14 cellular contexts compared by ENCODE assay signal in genomic region chr4:1033840-1034551, GRCh38. TPM values are rescaled to one million over a fixed set of nuclear protein-coding genes. Genes with fewer than 3 reads are reported as not detected.
A peak's percentile ranks its signal among the peaks of the same experiment; 100 is the strongest.
DNase-seq lines count a peak whose midpoint lies in the region; ATAC-seq, FAIRE-seq and TF ChIP-seq lines count a peak whose summit lies in the region.
"Had no signal": no experiment of that assay in that cellular context is flagged by ENCODE, and none has a peak within 500 bp of the region (broad histone marks: within the 10 kb centered on the region; RNA-seq: fewer than 3 reads in every experiment).

No MANE protein-coding gene starts in this region.

- no peak overlapping the region for H3K4me3 Mint-ChIP-seq in activated T-helper 1 cell treated with anti-CD3 and anti-CD28 coated beads, Interleukin-12 subunit alpha, Interleukin-12 subunit beta, Interleukin-2, Interleukin-4 antibody, amounts not matched to agents 30 ng/mL and 10 ng/mL and 1 ng/mL, durations not matched to agents 14 hours and 24 hours and 36 hours

- POLR2A ChIA-PET in H1 (lab: Charles Lee; ENCODE audit: partially characterized antibody) = interaction anchor here (1.0 to 2.3 kb wide), 6 partner anchors 10 to 79 kb away, joined by 3 to 7 read pairs (median 3); no protein-coding TSS in a partner anchor

- H3K4me1 Mint-ChIP-seq in activated T-helper 1 cell treated with anti-CD3 and anti-CD28 coated beads, Interleukin-12 subunit alpha, Interleukin-12 subunit beta, Interleukin-2, Interleukin-4 antibody, amounts not matched to agents 30 ng/mL and 10 ng/mL and 1 ng/mL, durations not matched to agents 14 hours and 24 hours and 36 hours (ENCODE audit: low read depth) = no peaks in the 10 kb centered on the region

- H3K27ac Mint-ChIP-seq in activated T-helper 1 cell treated with anti-CD3 and anti-CD28 coated beads, Interleukin-12 subunit alpha, Interleukin-12 subunit beta, Interleukin-2, Interleukin-4 antibody, amounts not matched to agents 30 ng/mL and 10 ng/mL and 1 ng/mL, durations not matched to agents 14 hours and 24 hours and 36 hours = no peak overlapping the region

- no peak for TF ChIP-seq POLR2A in H1 (IDR thresholded peaks at IDR 0.05; ENCODE audit: control extremely low read depth in 1 of 2, low read depth in 2 of 2, low read length in 2 of 2)

- no peak overlapping the region for H3K4me2 ChIP-seq in H1 (ENCODE audit: insufficient read depth in 1 of 2, low read depth in 2 of 2, low read length in 2 of 2)

- H3K27me3 Mint-ChIP-seq in activated T-helper 1 cell treated with anti-CD3 and anti-CD28 coated beads, Interleukin-12 subunit alpha, Interleukin-12 subunit beta, Interleukin-2, Interleukin-4 antibody, amounts not matched to agents 30 ng/mL and 10 ng/mL and 1 ng/mL, durations not matched to agents 14 hours and 24 hours and 36 hours (ENCODE audit: insufficient read depth) = no peaks in the 10 kb centered on the region

- no peak overlapping the region for H2BK20ac ChIP-seq in H1 (ENCODE audit: low read length)

- H3K18ac ChIP-seq in H1 (ENCODE audit: extremely low read depth, low read length) = no peak overlapping the region

- H3K4me1 ChIP-seq in H1 (replicated peaks in 1 of 4; ENCODE audit: control insufficient read depth in 3 of 4, insufficient read depth in 4 of 4, low read length in 3 of 4) (peaks cover 0 to 8% (median under 1%) of the 10 kb centered on the region in 4 experiments; a peak in 1 of 7 replicates), foreskin keratinocyte (no peaks in the 10 kb centered on the region)

- no peak overlapping the region for H4K5ac ChIP-seq in H1 (ENCODE audit: insufficient read length, low read depth, low read length)

- H3K56ac ChIP-seq in H1 (replicated peaks; ENCODE audit: insufficient read length, low read depth, low read length) = no peak overlapping the region

- no peaks in the 10 kb centered on the region for H4K20me1 ChIP-seq in H1 (replicated peaks in 1 of 2; ENCODE audit: control insufficient read depth in 1 of 2, insufficient read depth in 2 of 2, low read length in 2 of 2)

- no peak overlapping the region for H3K27ac ChIP-seq in H1 (ENCODE audit: low read depth, low read length)
- peak overlapping the region; percentile 17 for H3K27ac ChIP-seq in substantia nigra (ENCODE audit: low read depth, low read length, poor library complexity, severe bottlenecking)
- H3K27ac ChIP-seq in foreskin keratinocyte = no peak overlapping the region

- ATAC-seq in left colon (peak; percentile 20), GM18867 (IDR thresholded peaks at IDR 0.05; ENCODE audit: unreplicated experiment) (no peak), foreskin keratinocyte (no peak)

- H3K9ac ChIP-seq in H1 (replicated peaks in 1 of 4; ENCODE audit: extremely low read depth in 1 of 4, low read depth in 3 of 4, low read length in 3 of 4) = no peak overlapping the region

- H4K8ac ChIP-seq in H1 (ENCODE audit: extremely low read depth, insufficient read depth, low read length) = peak overlapping the region; percentile 71

- H3K36me3 ChIP-seq in H1 (ENCODE audit: control insufficient read depth in 2 of 4, insufficient read depth in 4 of 4, low read length in 3 of 4) = no peaks in the 10 kb centered on the region

- intact Hi-C loops in left colon (cut with DNase I, micrococcal nuclease) = no loop called here
- intact Hi-C loops in activated T-helper 1 cell treated with anti-CD3 and anti-CD28 coated beads, Interleukin-12 subunit alpha, Interleukin-12 subunit beta, Interleukin-2, Interleukin-4 antibody, amounts not matched to agents 30 ng/mL and 10 ng/mL and 1 ng/mL, durations not matched to agents 14 hours and 24 hours and 36 hours (cut with micrococcal nuclease) = no loop called here

- no peak for FAIRE-seq in H1 (lab: Jason Lieb, UNC)
- FAIRE-seq: keratinocyte had no signal

- H3K79me2 ChIP-seq in H1 (ENCODE audit: control insufficient read depth in 1 of 2, insufficient read depth in 2 of 2, low read length in 2 of 2) = no peaks in the 10 kb centered on the region

- no peak overlapping the region for H3K14ac ChIP-seq in H1 (ENCODE audit: insufficient read length)

- no peaks in the 10 kb centered on the region for H3K27me3 ChIP-seq in H1 (replicated peaks in 1 of 4; ENCODE audit: control insufficient read depth in 3 of 4, extremely low read depth in 1 of 4, insufficient read depth in 3 of 4, low read length in 3 of 4)
- H3K27me3 ChIP-seq in foreskin keratinocyte = peaks cover 45% of the 10 kb centered on the region

- TF ChIP-seq CTCF in H1 (IDR thresholded peaks at IDR 0.05; ENCODE audit: control extremely low read depth in 1 of 3, insufficient read depth in 1 of 3, low read depth in 1 of 3, low read length in 3 of 3) = no peak
- TF ChIP-seq CTCF in foreskin keratinocyte (conservative IDR thresholded peaks at IDR 0.05) = no peak

- no peak overlapping the region for H3K23ac ChIP-seq in H1 (ENCODE audit: insufficient read length)

- no peak overlapping the region for H3K4ac ChIP-seq in H1 (replicated peaks; ENCODE audit: insufficient read length, low read depth, low read length)

- TF ChIP-seq EP300 in H1 (IDR thresholded peaks at IDR 0.05; ENCODE audit: borderline replicate concordance in 1 of 2, low read depth in 2 of 2, low read length in 2 of 2) = no peak

- no peak overlapping the region for H2BK5ac ChIP-seq in H1 (ENCODE audit: low read depth, low read length)

- DNase-seq in HT-29 (ENCODE audit: low spot score) (peak; percentile 49), H1 (ENCODE audit: low read depth in 1 of 2, low spot score in 2 of 2) (no peak), left colon (peak in 1 of 2 donors; percentile 38), substantia nigra (lab: John Stamatoyannopoulos, UW) (peak in 42 of 49 donors; percentile 27 to 81 (median 62)), foreskin keratinocyte (no peak), COR-L47 (lab: John Stamatoyannopoulos, UW) (no peak)
- DNase-seq in activated T-helper 1 cell treated with anti-CD3 and anti-CD28 coated beads, Interleukin-12 subunit alpha, Interleukin-12 subunit beta, Interleukin-2, Interleukin-4 antibody, amounts not matched to agents 30 ng/mL and 10 ng/mL and 1 ng/mL, durations not matched to agents 14 hours and 24 hours and 36 hours (ENCODE audit: low spot score) = no peak
- DNase-seq: activated CD4-positive, alpha-beta T cell treated with anti-CD3 and anti-CD28 coated beads for 1 hour; activated gamma-delta T cell treated with Interleukin-2 at 50 U/mL for 16 hours; effector CD4-positive, alpha-beta T cell; NCI-H510A treated with DMSO at 0.1 percent for 48 hours; retina had no signal

- no peak overlapping the region for H4K91ac ChIP-seq in H1 (replicated peaks; ENCODE audit: insufficient read length, low read length)

- H2BK12ac ChIP-seq in H1 (ENCODE audit: low read depth, low read length) = no peak overlapping the region

- H3K9me3 ChIP-seq in H1 (ENCODE audit: insufficient read depth in 2 of 2, low read depth in 1 of 2, low read length in 1 of 2) = no peaks in the 10 kb centered on the region

- CTCF ChIA-PET in H1 (lab: Charles Lee; ENCODE audit: partially characterized antibody) = interaction anchor here (0.8 kb wide), 2 partner anchors 11 to 17 kb away, joined by 3 to 4 read pairs; no protein-coding TSS in a partner anchor

- no peak overlapping the region for H3K4me3 ChIP-seq in H1 (ENCODE audit: extremely low read depth in 1 of 4, insufficient read depth in 2 of 4, low read depth in 3 of 4, low read length in 4 of 4)

- no peak overlapping the region for H2AK5ac ChIP-seq in H1 (ENCODE audit: low read depth, low read length)

- H2AFZ ChIP-seq in H1 (ENCODE audit: low read length) = no peak overlapping the region

- H3K36me3 Mint-ChIP-seq in activated T-helper 1 cell treated with anti-CD3 and anti-CD28 coated beads, Interleukin-12 subunit alpha, Interleukin-12 subunit beta, Interleukin-2, Interleukin-4 antibody, amounts not matched to agents 30 ng/mL and 10 ng/mL and 1 ng/mL, durations not matched to agents 14 hours and 24 hours and 36 hours (ENCODE audit: low read depth) = no peaks in the 10 kb centered on the region

- 91% methylated on average over 26 of the region's 35 CpGs; no CpG with 5 or more reads in 1 of the 2 experiments for WGBS in H1 (ENCODE audit: extremely low coverage in 1 of 2, insufficient coverage in 1 of 2, insufficient read length in 1 of 2, insufficient replicate concordance in 2 of 2, low coverage in 1 of 2, low lambda C conversion rate in 2 of 2, missing lambda C conversion rate in 1 of 2), 2 experiments

- H3K79me1 ChIP-seq in H1 (ENCODE audit: low read depth, low read length) = no peaks in the 10 kb centered on the region

- no peaks in the 10 kb centered on the region for H3K23me2 ChIP-seq in H1 (ENCODE audit: low read depth, low read length)

- H2BK120ac ChIP-seq in H1 (replicated peaks; ENCODE audit: low read depth, low read length) = no peak overlapping the region

- no peaks in the 10 kb centered on the region for H3K9me3 Mint-ChIP-seq in activated T-helper 1 cell treated with anti-CD3 and anti-CD28 coated beads, Interleukin-12 subunit alpha, Interleukin-12 subunit beta, Interleukin-2, Interleukin-4 antibody, amounts not matched to agents 30 ng/mL and 10 ng/mL and 1 ng/mL, durations not matched to agents 14 hours and 24 hours and 36 hours

- no peak for TF ChIP-seq RAD21 in H1 (IDR thresholded peaks at IDR 0.05 in 1 of 2, conservative IDR thresholded peaks at IDR 0.05 in 1 of 2; ENCODE audit: low read depth in 2 of 2, low read length in 2 of 2)

- H2BK15ac ChIP-seq in H1 (ENCODE audit: low read length) = 0 out of 2 replicates have a peak overlapping the region, but pooled peaks have one; percentile 29

RNA-seq across cellular contexts. Expression of gene FGFRL1, which starts 22.6 kb away (rescaled TPM):
- 74.9 and 76.9 TPM in 2 replicates for total RNA-seq in HT-29 (2014; rRNA removed; shearing (Covaris generic))
- 18.8 and 18.9 TPM in 2 replicates for total RNA-seq in H1 (2021; fragmentation: NEBNext Ultra II Directional; extraction: Animal tissue kit (Norgen Biotek cat#: 25700))
- polyA plus RNA-seq in H1 (2011; rRNA removed) = 34.6 and 38.9 TPM in 2 replicates
- 27.7 TPM for polyA plus RNA-seq in H1 (2011; cell fraction: cytosol; rRNA removed)
- 30.1 TPM for polyA plus RNA-seq in H1 (2011; cell fraction: nucleus; rRNA removed)
- polyA plus RNA-seq in H1 (2012, experiment 1 of 2) = 12.6 to 21.8 TPM (median 19.7 TPM) in 4 replicates
- 15.6 TPM for polyA plus RNA-seq in H1 (2012, experiment 2 of 2)
- 21.1 TPM for polyA plus RNA-seq in H1 (2013, experiment 1 of 2)
- 22.9 TPM for polyA plus RNA-seq in H1 (2013, experiment 2 of 2)
- polyA minus RNA-seq in H1 (2011; rRNA and poly(A)+ RNA removed) = 72.8 and 101 TPM in 2 replicates
- 20.7 TPM for polyA minus RNA-seq in H1 (2011; cell fraction: cytosol; rRNA and poly(A)+ RNA removed)
- 22.0 TPM for polyA minus RNA-seq in H1 (2011; cell fraction: nucleus; rRNA and poly(A)+ RNA removed)
- total RNA-seq in left colon = 10 to 100 TPM; 17.0 to 17.2 TPM
- total RNA-seq in foreskin keratinocyte = 6.0 and 6.6 TPM in 2 replicates
- polyA plus RNA-seq in foreskin keratinocyte = 5.0 and 5.5 TPM in 2 replicates
- total RNA-seq in activated T-helper 1 cell treated with anti-CD3 and anti-CD28 coated beads, Interleukin-12 subunit alpha, Interleukin-12 subunit beta, Interleukin-2, Interleukin-4 antibody, amounts not matched to agents 30 ng/mL and 10 ng/mL and 1 ng/mL, durations not matched to agents 14 hours and 24 hours and 36 hours = 15.5 TPM in 2 replicates

RNA-seq across cellular contexts. Expression of gene SLC26A1, which starts 40.8 kb away (rescaled TPM):
- total RNA-seq in HT-29 (2014; rRNA removed; shearing (Covaris generic)) = 5.8 and 6.2 TPM in 2 replicates
- total RNA-seq in H1 (2021; fragmentation: NEBNext Ultra II Directional; extraction: Animal tissue kit (Norgen Biotek cat#: 25700)) = not detected in 2 replicates
- polyA plus RNA-seq in H1 (2011; rRNA removed) (0.11 and 0.14 TPM in 2 replicates), foreskin keratinocyte (not detected in 2 replicates)
- 0.10 TPM for polyA plus RNA-seq in H1 (2011; cell fraction: cytosol; rRNA removed)
- polyA plus RNA-seq in H1 (2011; cell fraction: nucleus; rRNA removed) = 0.57 TPM
- 0.20 to 0.67 TPM (median 0.33 TPM) in 4 replicates for polyA plus RNA-seq in H1 (2012, experiment 1 of 2)
- 0.08 TPM for polyA plus RNA-seq in H1 (2012, experiment 2 of 2)
- 0.14 TPM for polyA plus RNA-seq in H1 (2013, experiment 1 of 2)
- 0.06 TPM for polyA plus RNA-seq in H1 (2013, experiment 2 of 2)
- 0.07 and 0.09 TPM in 2 replicates for polyA minus RNA-seq in H1 (2011; rRNA and poly(A)+ RNA removed)
- polyA minus RNA-seq in H1 (2011; cell fraction: cytosol; rRNA and poly(A)+ RNA removed) = not detected
- 0.20 TPM for polyA minus RNA-seq in H1 (2011; cell fraction: nucleus; rRNA and poly(A)+ RNA removed)
- total RNA-seq in left colon (1 to 10 TPM; 1.6 to 2.0 TPM), foreskin keratinocyte (not detected in 2 replicates)
- 0.22 and 0.49 TPM in 2 replicates for total RNA-seq in activated T-helper 1 cell treated with anti-CD3 and anti-CD28 coated beads, Interleukin-12 subunit alpha, Interleukin-12 subunit beta, Interleukin-2, Interleukin-4 antibody, amounts not matched to agents 30 ng/mL and 10 ng/mL and 1 ng/mL, durations not matched to agents 14 hours and 24 hours and 36 hours
- polyA plus RNA-seq: keratinocyte had no signal

RNA-seq across cellular contexts. Expression of gene IDUA, which starts 47.2 kb away (rescaled TPM):
- total RNA-seq in HT-29 (2014; rRNA removed; shearing (Covaris generic)) = 39.7 and 53.5 TPM in 2 replicates
- total RNA-seq in H1 (2021; fragmentation: NEBNext Ultra II Directional; extraction: Animal tissue kit (Norgen Biotek cat#: 25700)) = 4.8 and 6.5 TPM in 2 replicates
- polyA plus RNA-seq in H1 (2011; rRNA removed) (2.8 and 5.8 TPM in 2 replicates), foreskin keratinocyte (1.8 and 2.3 TPM in 2 replicates)
- 3.5 TPM for polyA plus RNA-seq in H1 (2011; cell fraction: cytosol; rRNA removed)
- polyA plus RNA-seq in H1 (2011; cell fraction: nucleus; rRNA removed) = 30.1 TPM
- 1.3 to 4.4 TPM (median 2.7 TPM) in 4 replicates for polyA plus RNA-seq in H1 (2012, experiment 1 of 2)
- polyA plus RNA-seq in H1 (2012, experiment 2 of 2) = 1.2 TPM
- polyA plus RNA-seq in H1 (2013, experiment 1 of 2) = 2.0 TPM
- polyA plus RNA-seq in H1 (2013, experiment 2 of 2) = 2.1 TPM
- 0.93 and 1.1 TPM in 2 replicates for polyA minus RNA-seq in H1 (2011; rRNA and poly(A)+ RNA removed)
- 2.7 TPM for polyA minus RNA-seq in H1 (2011; cell fraction: cytosol; rRNA and poly(A)+ RNA removed)
- polyA minus RNA-seq in H1 (2011; cell fraction: nucleus; rRNA and poly(A)+ RNA removed) = 8.1 TPM
- total RNA-seq in left colon (10 to 100 TPM; 28.7 to 40.9 TPM), foreskin keratinocyte (2.0 and 2.3 TPM in 2 replicates)
- total RNA-seq in activated T-helper 1 cell treated with anti-CD3 and anti-CD28 coated beads, Interleukin-12 subunit alpha, Interleukin-12 subunit beta, Interleukin-2, Interleukin-4 antibody, amounts not matched to agents 30 ng/mL and 10 ng/mL and 1 ng/mL, durations not matched to agents 14 hours and 24 hours and 36 hours = 33.8 and 34.3 TPM in 2 replicates

Comparison
In these comparisons a context has a peak if more than half of its experiments do, and no peak if none do; other contexts are left out.
1. DNase-seq: peak in HT-29 (single experiment) and substantia nigra (42 of 49); none in H1 (0 of 2), foreskin keratinocyte (0 of 2), activated T-helper 1 cell treated with anti-CD3 and anti-CD28 coated beads, Interleukin-12 subunit alpha, Interleukin-12 subunit beta, Interleukin-2, Interleukin-4 antibody, amounts not matched to agents 30 ng/mL and 10 ng/mL and 1 ng/mL, durations not matched to agents 14 hours and 24 hours and 36 hours (single experiment) and COR-L47 (single experiment).